8 cellular contexts compared by ENCODE assay signal in the genomic region with DNA sequence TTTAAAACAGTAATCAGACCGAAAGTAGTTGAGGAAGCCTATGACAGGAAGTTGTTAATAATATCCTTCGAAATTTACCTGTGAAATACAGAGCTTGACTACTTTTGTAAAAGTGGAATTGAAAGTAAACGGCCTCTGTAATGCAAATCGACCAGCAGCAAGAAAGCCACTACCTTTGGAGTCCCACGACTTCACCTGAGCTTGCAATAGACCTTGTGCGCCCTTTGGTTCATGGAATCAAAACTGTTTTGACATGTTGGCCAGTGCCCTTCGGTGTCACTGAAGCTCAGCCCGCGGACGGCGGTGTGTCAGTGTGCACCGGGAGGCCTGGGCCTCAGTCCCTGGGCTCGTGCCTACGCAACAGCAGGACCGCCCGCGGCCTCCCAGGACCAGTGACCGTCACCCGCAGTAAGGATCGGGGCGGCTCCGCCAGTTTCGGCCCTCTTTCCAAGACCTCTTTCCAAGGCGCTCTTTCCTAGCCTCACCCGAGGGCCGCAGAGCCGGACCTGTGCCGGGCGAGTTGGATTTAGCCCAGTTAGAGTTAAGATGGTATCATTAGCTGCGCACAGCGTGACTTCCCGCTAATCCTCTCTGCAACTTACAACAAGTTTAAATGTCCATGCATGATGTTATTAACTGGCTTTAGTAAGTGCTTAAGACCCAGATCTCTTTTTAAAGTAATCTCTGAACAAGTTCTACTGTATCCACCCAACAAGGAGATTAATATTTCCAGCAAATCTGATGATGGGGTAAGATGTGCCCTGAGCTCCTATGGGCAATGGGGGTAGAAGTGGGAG.
DNase-seq lines count a peak whose midpoint lies in the region; ATAC-seq and TF ChIP-seq lines count a peak whose summit lies in the region.
"Had no signal": no experiment of that assay in that cellular context is flagged by ENCODE, and none has a peak within 500 bp of the region (broad histone marks: within the 10 kb centered on the region; RNA-seq: fewer than 3 reads in every experiment).

No MANE protein-coding gene starts in this region.

- peak overlapping the region; percentile 85 for H3K4me2 ChIP-seq in neural progenitor cell

- H3K4me1 Mint-ChIP-seq in activated T-helper 2 cell treated with anti-CD3 and anti-CD28 coated beads, Interferon-gamma antibody, Interleukin-2, Interleukin-4, amounts not matched to agents 10 μg/mL and 5 μg/mL and 100 μg/mL, durations not matched to agents 14 hours and 24 hours and 36 hours (ENCODE audit: low read depth) = peaks cover 14% of the 10 kb centered on the region
- H3K4me1 Mint-ChIP-seq in neural progenitor cell = peaks cover 37% of the 10 kb centered on the region

- no peaks in the 10 kb centered on the region for H3K9me3 ChIP-seq in neural progenitor cell (ENCODE audit: low read depth)

- no peaks in the 10 kb centered on the region for H3K9me3 Mint-ChIP-seq in activated T-helper 2 cell treated with anti-CD3 and anti-CD28 coated beads, Interferon-gamma antibody, Interleukin-2, Interleukin-4, amounts not matched to agents 10 μg/mL and 5 μg/mL and 100 μg/mL, durations not matched to agents 14 hours and 24 hours and 36 hours
- H3K9me3 Mint-ChIP-seq in neural progenitor cell = no peaks in the 10 kb centered on the region

- no peak overlapping the region for H2AFZ ChIP-seq in neural progenitor cell (replicated peaks)

- no peak for DNase-seq in activated T-helper 2 cell treated with anti-CD3 and anti-CD28 coated beads, Interferon-gamma antibody, Interleukin-2, Interleukin-4, amounts not matched to agents 10 μg/mL and 5 μg/mL and 100 μg/mL, durations not matched to agents 14 hours and 24 hours and 36 hours (ENCODE audit: low spot score)
- DNase-seq in neural progenitor cell (ENCODE audit: low spot score) = peak; percentile 93
- DNase-seq in stimulated activated CD4-positive, alpha-beta T cell treated with anti-CD3 and anti-CD28 coated beads, Interleukin-4, amount 100 ng/mL, for 1 hour = no peak
- no peak for DNase-seq in GOT3 (lab: John Stamatoyannopoulos, UW)
- no peak for DNase-seq in activated CD8-positive, alpha-beta memory T cell treated with anti-CD3 and anti-CD28 coated beads for 24 hours

- H3K79me2 ChIP-seq in neural progenitor cell (ENCODE audit: low read depth) = no peaks in the 10 kb centered on the region

- peak overlapping the region; percentile 58 for H3K4me3 ChIP-seq in neural progenitor cell

- ATAC-seq in GM19043 (IDR thresholded peaks at IDR 0.05; ENCODE audit: low read depth, unreplicated experiment) (peak; percentile 44), HG02885 (IDR thresholded peaks at IDR 0.05; ENCODE audit: poor library complexity, unreplicated experiment) (peak; percentile 68)

- H3K4me1 ChIP-seq in neural progenitor cell = peaks cover 32% of the 10 kb centered on the region

- H3K27me3 ChIP-seq in neural progenitor cell = peaks cover 97% of the 10 kb centered on the region

- H3K36me3 ChIP-seq in neural progenitor cell = no peaks in the 10 kb centered on the region
- H3K36me3 ChIP-seq: Peyer's patch had no signal

- peaks cover 53% of the 10 kb centered on the region for H4K20me1 ChIP-seq in neural progenitor cell (ENCODE audit: low read depth)

- peaks cover 57% of the 10 kb centered on the region for H3F3A ChIP-seq in neural progenitor cell (ENCODE audit: low read depth)

- H3K36me3 Mint-ChIP-seq in activated T-helper 2 cell treated with anti-CD3 and anti-CD28 coated beads, Interferon-gamma antibody, Interleukin-2, Interleukin-4, amounts not matched to agents 10 μg/mL and 5 μg/mL and 100 μg/mL, durations not matched to agents 14 hours and 24 hours and 36 hours (ENCODE audit: low read depth) = peaks cover 3% of the 10 kb centered on the region
- no peaks in the 10 kb centered on the region for H3K36me3 Mint-ChIP-seq in neural progenitor cell

- peak overlapping the region; percentile 52 for H3K4me3 Mint-ChIP-seq in activated T-helper 2 cell treated with anti-CD3 and anti-CD28 coated beads, Interferon-gamma antibody, Interleukin-2, Interleukin-4, amounts not matched to agents 10 μg/mL and 5 μg/mL and 100 μg/mL, durations not matched to agents 14 hours and 24 hours and 36 hours (ENCODE audit: low read depth)
- H3K4me3 Mint-ChIP-seq in neural progenitor cell = peak overlapping the region; percentile 87

- no peak overlapping the region for H3K27ac Mint-ChIP-seq in activated T-helper 2 cell treated with anti-CD3 and anti-CD28 coated beads, Interferon-gamma antibody, Interleukin-2, Interleukin-4, amounts not matched to agents 10 μg/mL and 5 μg/mL and 100 μg/mL, durations not matched to agents 14 hours and 24 hours and 36 hours
- peak overlapping the region; percentile 28 for H3K27ac Mint-ChIP-seq in neural progenitor cell

- intact Hi-C loops in activated T-helper 2 cell treated with anti-CD3 and anti-CD28 coated beads, Interferon-gamma antibody, Interleukin-2, Interleukin-4, amounts not matched to agents 10 μg/mL and 5 μg/mL and 100 μg/mL, durations not matched to agents 14 hours and 24 hours and 36 hours (cut with micrococcal nuclease) = loop anchor here (2.0 to 10.0 kb wide), 3 partner anchors 15 to 395 kb away; a partner anchor contains a TSS

- TF ChIP-seq CTCF in neural progenitor cell (IDR thresholded peaks at IDR 0.05) = no peak

- no peak overlapping the region for H3K9ac ChIP-seq in neural progenitor cell

- H3K27me3 Mint-ChIP-seq in activated T-helper 2 cell treated with anti-CD3 and anti-CD28 coated beads, Interferon-gamma antibody, Interleukin-2, Interleukin-4, amounts not matched to agents 10 μg/mL and 5 μg/mL and 100 μg/mL, durations not matched to agents 14 hours and 24 hours and 36 hours (ENCODE audit: low read depth) = peaks cover 52% of the 10 kb centered on the region
- H3K27me3 Mint-ChIP-seq in neural progenitor cell (ENCODE audit: insufficient read depth, low read depth) = peaks cover 9% of the 10 kb centered on the region

- no peak overlapping the region for H3K27ac ChIP-seq in neural progenitor cell
- H3K27ac ChIP-seq: Peyer's patch had no signal
